In genomic region chr7:34165927-34166550, GRCh38 we compare ENCODE assay signal across 8 cellular contexts.
DNase-seq lines count a peak whose midpoint lies in the region; FAIRE-seq and TF ChIP-seq lines count a peak whose summit lies in the region.

No MANE protein-coding gene starts in this region.

- peaks cover 1% of the 10 kb centered on the region for H3K27me3 Mint-ChIP-seq in astrocyte (ENCODE audit: low read depth, unreplicated experiment)

- no peaks in the 10 kb centered on the region for H3K36me3 Mint-ChIP-seq in astrocyte (ENCODE audit: low read depth, unreplicated experiment)

- 87% methylated on average over 3 of the region's 3 CpGs for WGBS in liver

- no peak overlapping the region for H3K4me2 ChIP-seq in astrocyte (ENCODE audit: low read length)

- no peak overlapping the region for H3K27ac Mint-ChIP-seq in astrocyte (ENCODE audit: unreplicated experiment)

- H4K20me1 ChIP-seq in astrocyte (ENCODE audit: insufficient read depth, low read length): no peaks in the 10 kb centered on the region

- peaks cover 6% of the 10 kb centered on the region for H3K4me1 ChIP-seq in astrocyte (ENCODE audit: insufficient read depth, low read length)
- no peaks in the 10 kb centered on the region for H3K4me1 ChIP-seq in liver (ENCODE audit: control insufficient read depth in 4 of 4, insufficient read depth in 4 of 4, low read length in 3 of 4)

- no peak overlapping the region for H3K4me3 Mint-ChIP-seq in astrocyte (ENCODE audit: unreplicated experiment)

- H3K79me2 ChIP-seq in astrocyte (ENCODE audit: insufficient read depth, low read length): no peaks in the 10 kb centered on the region

- H3K9me3 Mint-ChIP-seq in astrocyte (ENCODE audit: unreplicated experiment): no peaks in the 10 kb centered on the region

- H3K27ac ChIP-seq in astrocyte (ENCODE audit: low read depth, low read length): no peak overlapping the region
- no peak overlapping the region for H3K27ac ChIP-seq in liver (ENCODE audit: low read depth in 1 of 2, low read length in 2 of 2)

- H3K27me3 ChIP-seq in GM06990 (replicated peaks; ENCODE audit: control insufficient read depth, insufficient read depth, low read length): no peaks in the 10 kb centered on the region
- H3K27me3 ChIP-seq in astrocyte (ENCODE audit: insufficient read depth, low read length): no peaks in the 10 kb centered on the region
- no peaks in the 10 kb centered on the region for H3K27me3 ChIP-seq in liver (ENCODE audit: control insufficient read depth in 4 of 4, insufficient read depth in 4 of 4, low read length in 3 of 4)

- no peaks in the 10 kb centered on the region for H3K36me3 ChIP-seq in GM06990 (ENCODE audit: control insufficient read depth, insufficient read depth, low read length)
- no peaks in the 10 kb centered on the region for H3K36me3 ChIP-seq in astrocyte (ENCODE audit: insufficient read depth, low read length)
- no peaks in the 10 kb centered on the region for H3K36me3 ChIP-seq in liver (ENCODE audit: control insufficient read depth in 4 of 4, insufficient read depth in 3 of 4, low read depth in 1 of 4, low read length in 3 of 4)

- TF ChIP-seq CTCF in GM06990 (IDR thresholded peaks at IDR 0.05; ENCODE audit: insufficient read depth, low read length, poor library complexity, severe bottlenecking): peak; percentile 46
- peak; percentile 66 for TF ChIP-seq CTCF in astrocyte (IDR thresholded peaks at IDR 0.05; ENCODE audit: insufficient read depth, low read depth, low read length)
- TF ChIP-seq CTCF in liver (IDR thresholded peaks at IDR 0.05; ENCODE audit: low read depth, low read length, missing input control): peak; percentile 65

- no peaks in the 10 kb centered on the region for H3K9me3 ChIP-seq in astrocyte (ENCODE audit: insufficient read depth, low read depth, low read length)
- H3K9me3 ChIP-seq in liver (ENCODE audit: control insufficient read depth in 4 of 4, low read length in 3 of 4): no peaks in the 10 kb centered on the region

- peak; percentile 66 for FAIRE-seq in astrocyte (lab: Jason Lieb, UNC)

- H2AFZ ChIP-seq in astrocyte (ENCODE audit: low read depth, low read length): no peak overlapping the region

- H3K9ac ChIP-seq in astrocyte (ENCODE audit: low read length): no peak overlapping the region
- H3K9ac ChIP-seq in liver (ENCODE audit: low read depth in 1 of 2, low read length in 2 of 2): no peak overlapping the region

- no peaks in the 10 kb centered on the region for H3K4me1 Mint-ChIP-seq in astrocyte (ENCODE audit: low read depth, unreplicated experiment)

- DNase-seq in GM06990 (ENCODE audit: extremely low read depth, insufficient read length) (no peak), LHCN-M2 (ENCODE audit: low read depth) (peak; percentile 65), astrocyte (ENCODE audit: low read depth) (peak; percentile 15), activated T-cell treated with anti-CD3 and anti-CD28 coated beads for 4 hours (no peak)
- no peak for DNase-seq in activated T-cell treated with anti-CD3 and anti-CD28 coated beads, Interleukin-2, amount 50 U/mL, for 48 hours
- no peak for DNase-seq in activated T-cell treated with anti-CD3 and anti-CD28 coated beads, Interleukin-2, amount 50 U/mL, for 1 hour
- no peak for DNase-seq in activated naive CD4-positive, alpha-beta T cell (lab: John Stamatoyannopoulos, UW)

- TF ChIP-seq RAD21 in liver (IDR thresholded peaks at IDR 0.05): peak; percentile 77

- H3K4me3 ChIP-seq in GM06990 (replicated peaks; ENCODE audit: low read depth, low read length) (no peak overlapping the region), astrocyte (ENCODE audit: insufficient read depth, low read depth, low read length) (no peak overlapping the region), liver (ENCODE audit: low read depth in 1 of 3, low read length in 3 of 3) (no peak overlapping the region)

TF ChIP-seq in liver, 16 proteins besides CTCF, POLR2A, EP300 and RAD21:
- TF ChIP-seq ZBTB33 (IDR thresholded peaks at IDR 0.05) (no peak), FOXA1 (IDR thresholded peaks at IDR 0.05) (peak; percentile 49), FOXA2 (IDR thresholded peaks at IDR 0.05) (peak; percentile 68), HNF4G (IDR thresholded peaks at IDR 0.05) (no peak)

Comparison
In these comparisons a context has a peak if more than half of its experiments do, and no peak if none do; other contexts are left out.
1. DNase-seq: peak in LHCN-M2 (single experiment) and astrocyte (single experiment); none in GM06990 (single experiment), activated T-cell treated with anti-CD3 and anti-CD28 coated beads, Interleukin-2, amount 50 U/mL, for 48 hours (0 of 2), activated T-cell treated with anti-CD3 and anti-CD28 coated beads for 4 hours (single experiment), activated T-cell treated with anti-CD3 and anti-CD28 coated beads, Interleukin-2, amount 50 U/mL, for 1 hour (single experiment) and activated naive CD4-positive, alpha-beta T cell (0 of 4).
2. Peak in every context shown above with its lines, with median percentiles within 50 percentile points of each other: CTCF ChIP-seq.